7 cellular contexts compared by ENCODE assay signal in the genomic region with DNA sequence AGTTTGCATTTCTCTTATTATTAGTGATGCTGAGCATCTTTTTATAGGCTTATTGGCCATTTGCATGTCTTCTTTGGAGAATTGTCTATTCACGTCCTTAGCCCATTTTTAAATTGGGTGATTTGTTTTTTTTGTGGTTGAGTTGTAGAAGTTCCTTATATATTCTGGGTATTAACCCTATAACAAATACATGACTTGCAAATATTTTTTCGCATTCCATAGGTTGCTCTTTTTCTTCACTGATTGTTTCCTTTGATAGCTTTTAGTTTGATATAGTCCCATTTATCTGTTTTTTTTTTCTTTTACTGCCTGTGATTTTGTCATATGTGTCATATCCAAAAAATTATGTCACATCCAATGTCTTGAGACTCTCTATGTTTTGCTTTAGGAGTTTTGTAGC.
"Had no signal": no experiment of that assay in that cellular context is flagged by ENCODE, and none has a peak within 500 bp of the region (broad histone marks: within the 10 kb centered on the region; RNA-seq: fewer than 3 reads in every experiment).

No MANE protein-coding gene starts in this region.

- DNase-seq: KBM-7, KG1 had no signal

- H3K9me3 Mint-ChIP-seq: IgD-negative memory B cell had no signal

- H3K4me1 Mint-ChIP-seq: IgD-negative memory B cell had no signal

- H3K36me3 Mint-ChIP-seq: IgD-negative memory B cell had no signal

- H3K4me2 ChIP-seq: KMS-11 had no signal

- ATAC-seq: K562 had no signal

- H3K27ac Mint-ChIP-seq: IgD-negative memory B cell had no signal

- H3K27me3 Mint-ChIP-seq: IgD-negative memory B cell had no signal

- H3K9ac ChIP-seq: KMS-11 had no signal

- H3K4me3 Mint-ChIP-seq: IgD-negative memory B cell had no signal

- FAIRE-seq: HTR-8/SVneo, K562 had no signal

- H3K27ac ChIP-seq: HL-60, KMS-11 had no signal

- H3K4me3 ChIP-seq: K562 had no signal
